Comparison of ENCODE assay signal across 8 cellular contexts in genomic region chr17:7549401-7550055, GRCh38. TPM values are rescaled to one million over a fixed set of nuclear protein-coding genes. Genes with fewer than 3 reads are reported as not detected.
A peak's percentile ranks its signal among the peaks of the same experiment; 100 is the strongest.
DNase-seq lines count a peak whose midpoint lies in the region; TF ChIP-seq lines count a peak whose summit lies in the region.

No MANE protein-coding gene starts in this region.

- no peak for TF ChIP-seq EP300 in suprapubic skin (IDR thresholded peaks at IDR 0.05)

- H3K27ac ChIP-seq in colonic mucosa (peak overlapping the region; percentile 80), mesodermal cell (ENCODE audit: low read depth, low read length, severe bottlenecking) (no peak overlapping the region), suprapubic skin (peak overlapping the region; percentile 78)

- H3K9ac ChIP-seq in colonic mucosa (ENCODE audit: low read depth in 2 of 2, low read length in 2 of 2): peak overlapping the region; percentile 85 to 88

- intact Hi-C loops in colonic mucosa (cut with DNase I): no loop called here

- TF ChIP-seq CTCF in colonic mucosa (IDR thresholded peaks at IDR 0.05) (no peak), suprapubic skin (IDR thresholded peaks at IDR 0.05) (no peak)

- H3K27me3 Mint-ChIP-seq in T-helper 1 cell treated with Interleukin-12 subunit alpha and Interleukin-12 subunit beta and Interleukin-4 antibody, amounts not matched to agents 30 μg/mL and 1 μg/mL, for 36 hours (ENCODE audit: low read depth): no peaks in the 10 kb centered on the region

- H3K4me1 ChIP-seq in colonic mucosa (peaks cover 5% of the 10 kb centered on the region), mesodermal cell (ENCODE audit: control insufficient read depth, insufficient read depth, low read length, poor library complexity, severe bottlenecking) (no peaks in the 10 kb centered on the region), suprapubic skin (peaks cover 24% of the 10 kb centered on the region)

- H3K4me3 Mint-ChIP-seq in T-helper 1 cell treated with Interleukin-12 subunit alpha and Interleukin-12 subunit beta and Interleukin-4 antibody, amounts not matched to agents 30 μg/mL and 1 μg/mL, for 36 hours: peak overlapping the region; percentile 91

- no peaks in the 10 kb centered on the region for H3K9me3 ChIP-seq in colonic mucosa
- no peaks in the 10 kb centered on the region for H3K9me3 ChIP-seq in mesodermal cell (ENCODE audit: control insufficient read depth, low read length)
- H3K9me3 ChIP-seq in suprapubic skin: no peaks in the 10 kb centered on the region

- no peak for TF ChIP-seq POLR2A in suprapubic skin (IDR thresholded peaks at IDR 0.05)

- H3K9me3 Mint-ChIP-seq in T-helper 1 cell treated with Interleukin-12 subunit alpha and Interleukin-12 subunit beta and Interleukin-4 antibody, amounts not matched to agents 30 μg/mL and 1 μg/mL, for 36 hours: no peaks in the 10 kb centered on the region

- H3K27me3 ChIP-seq in colonic mucosa (no peaks in the 10 kb centered on the region), suprapubic skin (no peaks in the 10 kb centered on the region)

- peak; percentile 28 for DNase-seq in AG20443 (ENCODE audit: low spot score)
- DNase-seq in colonic mucosa: peak; percentile 57
- peak in 1 of 2 donors; percentile 69 for DNase-seq in suprapubic skin (ENCODE audit: low spot score in 2 of 2)
- DNase-seq in COLO829 (ENCODE audit: low spot score): no peak
- no peak for DNase-seq in NCI-H748 treated with DMSO at 0.1 percent for 48 hours (lab: John Stamatoyannopoulos, UW)
- no peak for DNase-seq in NCI-H146 (lab: John Stamatoyannopoulos, UW)

- H3K36me3 ChIP-seq in colonic mucosa (no peaks in the 10 kb centered on the region), mesodermal cell (ENCODE audit: control insufficient read depth, insufficient read depth, low read length) (no peaks in the 10 kb centered on the region), suprapubic skin (peaks cover 9% of the 10 kb centered on the region)

- H3K36me3 Mint-ChIP-seq in T-helper 1 cell treated with Interleukin-12 subunit alpha and Interleukin-12 subunit beta and Interleukin-4 antibody, amounts not matched to agents 30 μg/mL and 1 μg/mL, for 36 hours (ENCODE audit: low read depth): peaks cover 30% of the 10 kb centered on the region

- H3K4me1 Mint-ChIP-seq in T-helper 1 cell treated with Interleukin-12 subunit alpha and Interleukin-12 subunit beta and Interleukin-4 antibody, amounts not matched to agents 30 μg/mL and 1 μg/mL, for 36 hours (ENCODE audit: low read depth): peaks cover 43% of the 10 kb centered on the region

- peak overlapping the region; percentile 69 for H3K4me3 ChIP-seq in colonic mucosa
- H3K4me3 ChIP-seq in mesodermal cell (ENCODE audit: extremely low read depth, insufficient read depth, low read length, poor library complexity, severe bottlenecking): peak overlapping the region; percentile 48
- peak overlapping the region; percentile 68 for H3K4me3 ChIP-seq in suprapubic skin

- WGBS in mesodermal cell (ENCODE audit: insufficient coverage in 2 of 2), 2 experiments: 83 to 84% methylated on average over 18 to 20 of the region's 20 CpGs
- 14% methylated on average over 20 of the region's 20 CpGs for WGBS in suprapubic skin

- H3K27ac Mint-ChIP-seq in T-helper 1 cell treated with Interleukin-12 subunit alpha and Interleukin-12 subunit beta and Interleukin-4 antibody, amounts not matched to agents 30 μg/mL and 1 μg/mL, for 36 hours: peak overlapping the region; percentile 85

RNA-seq across cellular contexts. Expression of gene TNFSF12, which starts 0.7 kb away (rescaled TPM):
- total RNA-seq in colonic mucosa: 10 to 100 TPM; 11.4 to 18.3 TPM
- polyA plus RNA-seq in mesodermal cell (2013, experiment 1 of 2): 4.5 TPM
- polyA plus RNA-seq in mesodermal cell (2013, experiment 2 of 2): 3.0 TPM
- total RNA-seq in suprapubic skin: 10 to 100 TPM; 12.7 to 28.4 (median 18.0) TPM

RNA-seq across cellular contexts. Expression of gene TNFSF13, which starts 9.0 kb away (rescaled TPM):
- total RNA-seq in colonic mucosa (100 to 1,000 TPM in 1 of 2 donors, 10 to 100 TPM in 1; 67.5 to 125 TPM), suprapubic skin (10 to 100 TPM in 3 of 4 donors, 1 to 10 TPM in 1; 9.6 to 26.6 (median 15.5) TPM)
- 1.5 TPM for polyA plus RNA-seq in mesodermal cell (2013, experiment 1 of 2)
- 0.91 TPM for polyA plus RNA-seq in mesodermal cell (2013, experiment 2 of 2)

RNA-seq across cellular contexts. Expression of gene SENP3, which starts 12.2 kb away (rescaled TPM):
- 10 to 100 TPM; 25.7 to 56.6 TPM for total RNA-seq in colonic mucosa
- 53.6 TPM for polyA plus RNA-seq in mesodermal cell (2013, experiment 1 of 2)
- 65.0 TPM for polyA plus RNA-seq in mesodermal cell (2013, experiment 2 of 2)
- total RNA-seq in suprapubic skin: 10 to 100 TPM; 40.2 to 53.5 (median 51.6) TPM

RNA-seq across cellular contexts. Expression of gene CD68, which starts 29.9 kb away (rescaled TPM):
- 10 to 100 TPM; 37.7 to 56.6 TPM for total RNA-seq in colonic mucosa
- 5.8 TPM for polyA plus RNA-seq in mesodermal cell (2013, experiment 1 of 2)
- polyA plus RNA-seq in mesodermal cell (2013, experiment 2 of 2): 4.1 TPM
- 10 to 100 TPM in 1 of 4 donors, 1 to 10 TPM in 3; 5.0 to 13.2 (median 9.6) TPM for total RNA-seq in suprapubic skin

RNA-seq across cellular contexts. Expression of gene MPDU1, which starts 34.1 kb away (rescaled TPM):
- total RNA-seq in colonic mucosa (100 to 1,000 TPM in 1 of 2 donors, 10 to 100 TPM in 1; 80.1 to 111 TPM), suprapubic skin (100 to 1,000 TPM in 1 of 4 donors, 10 to 100 TPM in 3; 54.3 to 104 (median 86.3) TPM)
- 43.3 TPM for polyA plus RNA-seq in mesodermal cell (2013, experiment 1 of 2)
- polyA plus RNA-seq in mesodermal cell (2013, experiment 2 of 2): 44.5 TPM

Comparison
In these comparisons a context has a peak if more than half of its experiments do, and no peak if none do; other contexts are left out.
1. DNase-seq: peak in AG20443 (single experiment) and colonic mucosa (single experiment); none in COLO829 (single experiment), NCI-H748 treated with DMSO at 0.1 percent for 48 hours (single experiment) and NCI-H146 (single experiment).
2. Peak in every context shown above with its lines, with median percentiles within 50 percentile points of each other: H3K4me3 ChIP-seq.